Comparison of ENCODE assay signal across 3 cellular contexts in the genomic region with DNA sequence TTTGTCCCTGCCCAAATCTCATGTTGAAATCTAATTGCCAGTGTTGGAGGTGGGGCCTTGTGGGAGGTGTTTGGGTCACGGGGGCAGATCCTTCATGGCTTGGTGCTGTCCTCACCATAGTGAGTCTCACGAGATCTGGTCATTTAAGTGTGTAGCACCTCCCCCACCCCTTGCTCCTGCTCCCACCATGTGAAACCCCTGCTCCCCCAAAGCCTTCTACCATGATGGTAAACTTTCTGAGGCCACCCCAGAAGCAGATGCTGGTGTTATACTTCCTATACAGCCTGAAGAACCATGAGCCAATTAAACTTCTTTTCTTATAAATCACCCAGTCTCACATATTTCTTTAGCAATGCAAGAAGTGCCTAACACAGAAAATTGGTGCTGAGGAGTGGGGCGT.
"Had no signal": no experiment of that assay in that cellular context is flagged by ENCODE, and none has a peak within 500 bp of the region (broad histone marks: within the 10 kb centered on the region; RNA-seq: fewer than 3 reads in every experiment).

No MANE protein-coding gene starts in this region.

- ATAC-seq: GM12878 had no signal

- DNase-seq: GDM1, GF-D8 had no signal

- H3K4me3 ChIP-seq: GM12878 had no signal
